Comparison of ENCODE assay signal across 8 cellular contexts in the genomic region with DNA sequence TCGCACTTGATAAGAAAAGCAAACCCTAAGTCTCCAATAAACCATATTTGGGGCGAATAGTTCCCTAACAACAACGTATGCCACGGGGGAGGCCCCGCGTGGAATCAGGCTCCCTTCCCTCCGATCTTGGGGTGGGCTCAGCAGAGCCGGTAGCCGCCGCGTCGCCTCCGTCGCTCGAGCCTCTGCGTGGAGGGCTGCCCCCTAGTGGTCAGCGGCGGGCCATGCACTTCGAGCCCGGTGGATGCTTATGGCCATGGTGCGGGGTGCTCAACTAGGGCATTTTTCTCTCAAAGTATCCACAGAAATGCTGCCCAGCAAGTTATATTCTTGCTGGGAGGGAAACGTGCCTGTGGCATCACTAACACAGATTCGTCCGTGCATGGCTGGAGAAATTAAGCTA.
DNase-seq lines count a peak whose midpoint lies in the region; ATAC-seq and TF ChIP-seq lines count a peak whose summit lies in the region.
"Not testable (repeated sequence)": the region's sequence is repeated elsewhere in the genome, so short reads cannot be mapped to it uniquely, and the experiment has no call there.

No MANE protein-coding gene starts in this region.

- peak overlapping the region in 1 of 4 donors; percentile 59 for H3K4me3 Mint-ChIP-seq in CD4-positive, CD25-positive, alpha-beta regulatory T cell
- peak overlapping the region in 1 of 2 donors; percentile 40 for H3K4me3 Mint-ChIP-seq in activated T-cell treated with anti-CD3 and anti-CD28 coated beads, Interleukin-2, amount 50 U/mL, for 72 hours
- H3K4me3 Mint-ChIP-seq in natural killer cell treated with Interleukin-12 subunit alpha and Interleukin-12 subunit beta and Interleukin-15 and Interleukin-18, amount 100 ng/mL, for 72 hours, result not testable (repeated sequence)

- H3K4me3 ChIP-seq in CD4-positive, CD25-positive, alpha-beta regulatory T cell (ENCODE audit: low read depth, low read length); RWPE2 (ENCODE audit: severe bottlenecking); epithelial cell of esophagus (ENCODE audit: low read length): not testable (repeated sequence)

- TF ChIP-seq CTCF in RWPE2 (IDR thresholded peaks at IDR 0.05; ENCODE audit: poor library complexity, severe bottlenecking), result not testable (repeated sequence)
- peak; percentile 36 for TF ChIP-seq CTCF in epithelial cell of esophagus (IDR thresholded peaks at IDR 0.05; ENCODE audit: insufficient read depth, low read depth, low read length, missing control alignments)

- peak; percentile 50 to 59 for ATAC-seq in CD4-positive, CD25-positive, alpha-beta regulatory T cell (ENCODE audit: low read depth in 2 of 2)
- peak; percentile 66 for ATAC-seq in GM19438 (IDR thresholded peaks at IDR 0.05; ENCODE audit: low read depth, unreplicated experiment)
- peak; percentile 69 for ATAC-seq in HG03045 (IDR thresholded peaks at IDR 0.05; ENCODE audit: unreplicated experiment)
- ATAC-seq in RWPE2 (ENCODE audit: low read depth), result peak; percentile 66
- ATAC-seq in activated T-cell treated with anti-CD3 and anti-CD28 coated beads, Interleukin-2, amount 50 U/mL, for 72 hours (replicated peaks in 1 of 2), result peak; percentile 48 to 58
- peak; percentile 79 to 81 for ATAC-seq in natural killer cell treated with Interleukin-12 subunit alpha and Interleukin-12 subunit beta and Interleukin-15 and Interleukin-18, amount 100 ng/mL, for 72 hours

- not testable (repeated sequence) for H3K9me3 Mint-ChIP-seq in CD4-positive, CD25-positive, alpha-beta regulatory T cell; activated T-cell treated with anti-CD3 and anti-CD28 coated beads, Interleukin-2, amount 50 U/mL, for 72 hours; natural killer cell treated with Interleukin-12 subunit alpha and Interleukin-12 subunit beta and Interleukin-15 and Interleukin-18, amount 100 ng/mL, for 72 hours

- H3K27me3 ChIP-seq in CD4-positive, CD25-positive, alpha-beta regulatory T cell (ENCODE audit: control insufficient read depth, insufficient read depth, low read length); RWPE2 (ENCODE audit: insufficient read depth, poor library complexity, severe bottlenecking): not testable (repeated sequence)

- H3K36me3 Mint-ChIP-seq in CD4-positive, CD25-positive, alpha-beta regulatory T cell; activated T-cell treated with anti-CD3 and anti-CD28 coated beads, Interleukin-2, amount 50 U/mL, for 72 hours (ENCODE audit: insufficient read depth in 2 of 2); natural killer cell treated with Interleukin-12 subunit alpha and Interleukin-12 subunit beta and Interleukin-15 and Interleukin-18, amount 100 ng/mL, for 72 hours: not testable (repeated sequence)

- not testable (repeated sequence) for H3K4me1 Mint-ChIP-seq in CD4-positive, CD25-positive, alpha-beta regulatory T cell; activated T-cell treated with anti-CD3 and anti-CD28 coated beads, Interleukin-2, amount 50 U/mL, for 72 hours (ENCODE audit: low read depth); natural killer cell treated with Interleukin-12 subunit alpha and Interleukin-12 subunit beta and Interleukin-15 and Interleukin-18, amount 100 ng/mL, for 72 hours (ENCODE audit: low read depth in 2 of 2)

- H3K27ac ChIP-seq in CD4-positive, CD25-positive, alpha-beta regulatory T cell (ENCODE audit: insufficient read depth, low read length, poor library complexity, severe bottlenecking), result peak overlapping the region; percentile 47
- not testable (repeated sequence) for H3K27ac ChIP-seq in RWPE2 (ENCODE audit: poor library complexity, severe bottlenecking)

- not testable (repeated sequence) for H3K36me3 ChIP-seq in CD4-positive, CD25-positive, alpha-beta regulatory T cell (ENCODE audit: control insufficient read depth, insufficient read depth, low read length); RWPE2 (ENCODE audit: low read depth)

- DNase-seq in CD4-positive, CD25-positive, alpha-beta regulatory T cell, result peak in 2 of 3 donors; percentile 83 to 90
- peak; percentile 49 for DNase-seq in RWPE2 (ENCODE audit: low spot score)
- DNase-seq in activated T-cell treated with anti-CD3 and anti-CD28 coated beads, Interleukin-2, amount 50 U/mL, for 72 hours, result peak; percentile 94 to 98
- DNase-seq in epithelial cell of esophagus (ENCODE audit: low read depth), result not testable (repeated sequence)
- peak; percentile 94 for DNase-seq in natural killer cell treated with Interleukin-12 subunit alpha and Interleukin-12 subunit beta and Interleukin-15 and Interleukin-18, amount 100 ng/mL, for 72 hours (ENCODE audit: low spot score)
- DNase-seq in stimulated activated CD8-positive, alpha-beta memory T cell treated with anti-CD3 and anti-CD28 coated beads, Interleukin-15, amount 100 ng/mL, for 24 hours (ENCODE audit: low read depth), result peak; percentile 99

- not testable (repeated sequence) for H3K27ac Mint-ChIP-seq in CD4-positive, CD25-positive, alpha-beta regulatory T cell; activated T-cell treated with anti-CD3 and anti-CD28 coated beads, Interleukin-2, amount 50 U/mL, for 72 hours; natural killer cell treated with Interleukin-12 subunit alpha and Interleukin-12 subunit beta and Interleukin-15 and Interleukin-18, amount 100 ng/mL, for 72 hours

- not testable (repeated sequence) for H3K27me3 Mint-ChIP-seq in CD4-positive, CD25-positive, alpha-beta regulatory T cell; activated T-cell treated with anti-CD3 and anti-CD28 coated beads, Interleukin-2, amount 50 U/mL, for 72 hours (ENCODE audit: low read depth); natural killer cell treated with Interleukin-12 subunit alpha and Interleukin-12 subunit beta and Interleukin-15 and Interleukin-18, amount 100 ng/mL, for 72 hours

- not testable (repeated sequence) for H3K9me3 ChIP-seq in CD4-positive, CD25-positive, alpha-beta regulatory T cell (ENCODE audit: control insufficient read depth in 2 of 2, low read length in 2 of 2); RWPE2 (ENCODE audit: severe bottlenecking)

- not testable (repeated sequence) for H3K4me1 ChIP-seq in CD4-positive, CD25-positive, alpha-beta regulatory T cell (ENCODE audit: control insufficient read depth, insufficient read depth, low read length, poor library complexity, severe bottlenecking); RWPE2 (ENCODE audit: insufficient read depth, poor library complexity, severe bottlenecking)
